1 cellular context compared by ENCODE assay signal in genomic region chr6:26087284-26088115, GRCh38.
A peak's percentile ranks its signal among the peaks of the same experiment; 100 is the strongest.
TF ChIP-seq lines count a peak whose summit lies in the region.

Gene HFE (plus strand): TSS chr6:26087429. CDS start chr6:26087441, 12 bp downstream.

TF ChIP-seq in K562, 482 proteins besides CTCF, POLR2A, EP300 and RAD21 (continued from another document and continues in another):
- peak; percentile 21 for TF ChIP-seq TAF1 (IDR thresholded peaks at IDR 0.05; ENCODE audit: control insufficient read depth, extremely low read depth, insufficient read depth, low read length, severe bottlenecking)
- no peak for TF ChIP-seq GTF2B (IDR thresholded peaks at IDR 0.05; ENCODE audit: extremely low read depth, insufficient read length)
- TF ChIP-seq NUFIP1 (IDR thresholded peaks at IDR 0.05; ENCODE audit: partially characterized antibody), result no peak
- 0 out of 2 replicates have a peak, but pooled peaks have one; percentile 25 for TF ChIP-seq ETV1 (tag; conservative IDR thresholded peaks at IDR 0.05; ENCODE audit: low read depth)
- no peak for TF ChIP-seq SETDB1 (IDR thresholded peaks at IDR 0.05; ENCODE audit: low read length)
- peak; percentile 40 to 50 for TF ChIP-seq NRF1 (conservative IDR thresholded peaks at IDR 0.05 in 1 of 2, IDR thresholded peaks at IDR 0.05 in 1 of 2)
- no peak for TF ChIP-seq FOXJ2 (tag; IDR thresholded peaks at IDR 0.05)
- no peak for TF ChIP-seq NFE2L1 (tag; IDR thresholded peaks at IDR 0.05; ENCODE audit: borderline replicate concordance, low read depth)
- peak; percentile 71 for TF ChIP-seq ZNF589 (CRISPR knock-in tag; IDR thresholded peaks at IDR 0.05; ENCODE audit: low read depth)
- no peak for TF ChIP-seq LCOR (CRISPR knock-in tag; IDR thresholded peaks at IDR 0.05)
- no peak for TF ChIP-seq KLF1 (tag; IDR thresholded peaks at IDR 0.05)
- no peak for TF ChIP-seq ATF3 (IDR thresholded peaks at IDR 0.05)
- no peak for TF ChIP-seq ATF3 (CRISPR knock-in tag; conservative IDR thresholded peaks at IDR 0.05)
- no peak for TF ChIP-seq ZBTB33 (CRISPR knock-in tag; IDR thresholded peaks at IDR 0.05)
- no peak for TF ChIP-seq PREB (CRISPR knock-in tag; IDR thresholded peaks at IDR 0.05)
- TF ChIP-seq SPI1 (IDR thresholded peaks at IDR 0.05; ENCODE audit: borderline replicate concordance, low read depth, low read length), result peak; percentile 74
- TF ChIP-seq NR0B1 (IDR thresholded peaks at IDR 0.05; ENCODE audit: partially characterized antibody), result no peak
- TF ChIP-seq HBP1 (CRISPR knock-in tag; IDR thresholded peaks at IDR 0.05), result no peak
- no peak for TF ChIP-seq ARID3B (CRISPR knock-in tag; IDR thresholded peaks at IDR 0.05; ENCODE audit: borderline replicate concordance)
- peak in 1 of 2 experiments; percentile 65; a peak in 2 of 4 replicates for TF ChIP-seq UBTF (IDR thresholded peaks at IDR 0.05; ENCODE audit: borderline replicate concordance in 1 of 2, low read depth in 2 of 2, low read length in 2 of 2)
- TF ChIP-seq SMAD3 (CRISPR knock-in tag; conservative IDR thresholded peaks at IDR 0.05), result no peak
- TF ChIP-seq MGA (IDR thresholded peaks at IDR 0.05), result no peak
- no peak for TF ChIP-seq ZNF121 (CRISPR knock-in tag; conservative IDR thresholded peaks at IDR 0.05)
- TF ChIP-seq NR1H2 (CRISPR knock-in tag; IDR thresholded peaks at IDR 0.05), result no peak
- TF ChIP-seq ATF1 (CRISPR knock-in tag; IDR thresholded peaks at IDR 0.05), result no peak
- peak; percentile 23; the same call in 1 of the 2 replicates for TF ChIP-seq ATF1 (tag; IDR thresholded peaks at IDR 0.05)
